18 cellular contexts compared by ENCODE assay signal in the genomic region with DNA sequence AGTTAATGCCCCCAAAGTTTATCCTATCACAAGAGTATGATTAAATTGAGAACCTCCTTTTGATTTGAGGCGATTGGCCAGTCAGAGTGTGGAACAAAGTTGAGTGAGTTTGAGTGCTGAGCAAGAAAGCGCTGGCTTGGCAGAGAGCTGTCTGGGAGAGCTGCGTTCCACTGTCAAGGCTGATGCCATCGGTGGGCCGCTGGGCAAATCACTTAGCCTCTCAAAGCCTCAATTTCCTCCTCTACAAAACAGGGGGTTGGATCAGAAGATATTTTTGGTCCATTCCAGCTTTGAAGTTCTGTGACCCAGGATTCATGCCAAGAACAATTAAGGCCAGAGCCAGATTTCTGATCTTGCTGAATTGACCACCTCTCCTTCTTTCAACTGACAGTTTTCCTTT.
A peak's percentile ranks its signal among the peaks of the same experiment; 100 is the strongest.
DNase-seq lines count a peak whose midpoint lies in the region; ATAC-seq and TF ChIP-seq lines count a peak whose summit lies in the region.
"Had no signal": no experiment of that assay in that cellular context is flagged by ENCODE, and none has a peak within 500 bp of the region (broad histone marks: within the 10 kb centered on the region; RNA-seq: fewer than 3 reads in every experiment).

No MANE protein-coding gene starts in this region.

- no peaks in the 10 kb centered on the region for H3K9me3 Mint-ChIP-seq in chondrocyte (ENCODE audit: low read depth)
- H3K9me3 Mint-ChIP-seq: CD4-positive, alpha-beta T cell had no signal

- H3K27me3 Mint-ChIP-seq in chondrocyte (ENCODE audit: low read depth), result peaks cover 2% of the 10 kb centered on the region
- H3K27me3 Mint-ChIP-seq: CD4-positive, alpha-beta T cell had no signal

- H4K20me1 ChIP-seq in osteoblast (ENCODE audit: insufficient read depth, low read length), result no peaks in the 10 kb centered on the region

- ATAC-seq in left ventricle myocardium superior, result peak; percentile 18
- ATAC-seq in Right ventricle myocardium superior (ENCODE audit: poor library complexity), result no peak
- ATAC-seq in HG02852 (IDR thresholded peaks at IDR 0.05; ENCODE audit: unreplicated experiment), result no peak
- no peak for ATAC-seq in HG02642 (IDR thresholded peaks at IDR 0.05; ENCODE audit: poor library complexity, unreplicated experiment)
- ATAC-seq: A549, GM12878 had no signal

- no peak overlapping the region for H3K27ac Mint-ChIP-seq in chondrocyte (ENCODE audit: unreplicated experiment)
- H3K27ac Mint-ChIP-seq: CD4-positive, alpha-beta T cell had no signal

- H3K27ac ChIP-seq in osteoblast (ENCODE audit: low read depth, low read length), result no peak overlapping the region
- H3K27ac ChIP-seq: A549 had no signal

- H3K4me2 ChIP-seq in osteoblast (ENCODE audit: insufficient read depth, low read length), result peak overlapping the region; percentile 74
- H3K4me2 ChIP-seq: A549 had no signal

- H3K27me3 ChIP-seq in osteoblast (ENCODE audit: insufficient read depth, low read length), result no peaks in the 10 kb centered on the region

- H3K4me1 Mint-ChIP-seq in chondrocyte (ENCODE audit: low read depth), result peaks cover 4% of the 10 kb centered on the region

- peaks cover 1% of the 10 kb centered on the region for H3K36me3 Mint-ChIP-seq in chondrocyte (ENCODE audit: low read depth)

- no peaks in the 10 kb centered on the region for H3K36me3 ChIP-seq in osteoblast (ENCODE audit: insufficient read depth, low read length)

- no peaks in the 10 kb centered on the region for H3K79me2 ChIP-seq in osteoblast (ENCODE audit: insufficient read depth, low read length)

- peak overlapping the region; percentile 88 for H2AFZ ChIP-seq in osteoblast (ENCODE audit: low read length)

- H3K4me3 Mint-ChIP-seq in chondrocyte (ENCODE audit: unreplicated experiment), result no peak overlapping the region
- H3K4me3 Mint-ChIP-seq: CD4-positive, alpha-beta T cell had no signal

- no peak for TF ChIP-seq CTCF in chondrocyte (IDR thresholded peaks at IDR 0.05)
- no peak for TF ChIP-seq CTCF in osteoblast (IDR thresholded peaks at IDR 0.05; ENCODE audit: extremely low read depth, low read depth, low read length)

- no peaks in the 10 kb centered on the region for H3K9me3 ChIP-seq in osteoblast (ENCODE audit: low read depth, low read length)
- H3K9me3 ChIP-seq: A549 had no signal

- peaks cover 3% of the 10 kb centered on the region for H3K4me1 ChIP-seq in osteoblast (ENCODE audit: insufficient read depth, low read length)
- H3K4me1 ChIP-seq: A549 had no signal

- intact Hi-C loops in left ventricle myocardium superior (cut with micrococcal nuclease), result no loop called here
- intact Hi-C loops in Right ventricle myocardium superior (cut with DNase I), result no loop called here

- DNase-seq in left ventricle myocardium superior (no peak), Right ventricle myocardium superior (no peak), chondrocyte (ENCODE audit: low spot score) (peak; percentile 58), osteoblast (ENCODE audit: insufficient read length, low spot score, missing footprints) (peak; percentile 83)
- DNase-seq in activated CD8-positive, alpha-beta memory T cell treated with anti-CD3 and anti-CD28 coated beads for 24 hours, result no peak
- DNase-seq: CD4-positive, alpha-beta T cell; DMS79; H7; NCI-H1092; NCI-H1694; NCI-H2107; NCI-H226; NCI-H526 treated with DMSO at 0.1 percent for 48 hours; SHP77 had no signal

- H3K4me3 ChIP-seq in osteoblast (ENCODE audit: insufficient read depth, low read length), result peak overlapping the region; percentile 52
- H3K4me3 ChIP-seq: A549, GM12878 had no signal

Comparison
In these comparisons a context has a peak if more than half of its experiments do, and no peak if none do; other contexts are left out.
1. DNase-seq: peak in chondrocyte (single experiment) and osteoblast (single experiment); none in left ventricle myocardium superior (single experiment), Right ventricle myocardium superior (single experiment) and activated CD8-positive, alpha-beta memory T cell treated with anti-CD3 and anti-CD28 coated beads for 24 hours (single experiment).